Comparison of ENCODE assay signal across 8 cellular contexts in genomic region chr6:5398530-5398929, GRCh38.
DNase-seq lines count a peak whose midpoint lies in the region; ATAC-seq, FAIRE-seq and TF ChIP-seq lines count a peak whose summit lies in the region.

No MANE protein-coding gene starts in this region.

- no peak overlapping the region for H3K18ac ChIP-seq in H1 (ENCODE audit: extremely low read depth, low read length)

- no peaks in the 10 kb centered on the region for H3K27me3 Mint-ChIP-seq in activated naive CD4-positive, alpha-beta T cell treated with anti-CD3 and anti-CD28 coated beads, Interleukin-2, amount 10 ng/mL, durations not matched to agents 7 days and 5 days

- no peak overlapping the region for H2BK5ac ChIP-seq in H1 (ENCODE audit: low read depth, low read length)

- H4K91ac ChIP-seq in H1 (replicated peaks; ENCODE audit: insufficient read length, low read length), result no peak overlapping the region

- no peaks in the 10 kb centered on the region for H3K9me3 ChIP-seq in H1 (ENCODE audit: insufficient read depth in 2 of 2, low read depth in 1 of 2, low read length in 1 of 2)

- WGBS in H1 (ENCODE audit: extremely low coverage in 1 of 2, insufficient coverage in 1 of 2, insufficient read length in 1 of 2, insufficient replicate concordance in 2 of 2, low coverage in 1 of 2, low lambda C conversion rate in 2 of 2, missing lambda C conversion rate in 1 of 2), 2 experiments, result 47% methylated on average over 1 of the region's 1 CpG; no CpG with 5 or more reads in 1 of the 2 experiments

- H2BK120ac ChIP-seq in H1 (replicated peaks; ENCODE audit: low read depth, low read length), result no peak overlapping the region

- peaks cover 2% of the 10 kb centered on the region for H3K4me1 Mint-ChIP-seq in activated naive CD4-positive, alpha-beta T cell treated with anti-CD3 and anti-CD28 coated beads, Interleukin-2, amount 10 ng/mL, durations not matched to agents 7 days and 5 days

- H2AK5ac ChIP-seq in H1 (ENCODE audit: low read depth, low read length), result no peak overlapping the region

- TF ChIP-seq CTCF in H1 (IDR thresholded peaks at IDR 0.05; ENCODE audit: control extremely low read depth in 1 of 3, insufficient read depth in 1 of 3, low read depth in 1 of 3, low read length in 3 of 3), result peak in 2 of 3 experiments; percentile 3 to 50; a peak in 2 of 4 replicates

- no peak overlapping the region for H3K9ac ChIP-seq in H1 (replicated peaks in 1 of 4; ENCODE audit: extremely low read depth in 1 of 4, low read depth in 3 of 4, low read length in 3 of 4)

- H3K27ac Mint-ChIP-seq in activated naive CD4-positive, alpha-beta T cell treated with anti-CD3 and anti-CD28 coated beads, Interleukin-2, amount 10 ng/mL, durations not matched to agents 7 days and 5 days, result no peak overlapping the region

- DNase-seq in activated naive CD4-positive, alpha-beta T cell treated with Interleukin-2 at 50 U/mL for 16 hours, result peak; percentile 35
- no peak for DNase-seq in activated naive CD4-positive, alpha-beta T cell treated with anti-CD3 and anti-CD28 coated beads, Interleukin-2, amount 10 ng/mL, durations not matched to agents 7 days and 5 days
- DNase-seq in HS-5 (ENCODE audit: low read depth) (peak; percentile 41), RKO (ENCODE audit: low spot score) (peak; percentile 79), H1 (ENCODE audit: low read depth in 1 of 2, low spot score in 2 of 2) (no peak), pons (ENCODE audit: low spot score) (peak; percentile 38)

- no peaks in the 10 kb centered on the region for H3K4me1 ChIP-seq in H1 (replicated peaks in 1 of 4; ENCODE audit: control insufficient read depth in 3 of 4, insufficient read depth in 4 of 4, low read length in 3 of 4)

- ATAC-seq in GM21717 (IDR thresholded peaks at IDR 0.05; ENCODE audit: unreplicated experiment) (no peak), GM18867 (IDR thresholded peaks at IDR 0.05; ENCODE audit: unreplicated experiment) (no peak)

- H2AFZ ChIP-seq in H1 (ENCODE audit: low read length), result no peak overlapping the region

- H4K5ac ChIP-seq in H1 (ENCODE audit: insufficient read length, low read depth, low read length), result no peak overlapping the region

- POLR2A ChIA-PET in H1 (lab: Charles Lee; ENCODE audit: partially characterized antibody), result no interaction called here

- H3K4me3 Mint-ChIP-seq in activated naive CD4-positive, alpha-beta T cell treated with anti-CD3 and anti-CD28 coated beads, Interleukin-2, amount 10 ng/mL, durations not matched to agents 7 days and 5 days, result no peak overlapping the region

- no peaks in the 10 kb centered on the region for H3K9me3 Mint-ChIP-seq in activated naive CD4-positive, alpha-beta T cell treated with anti-CD3 and anti-CD28 coated beads, Interleukin-2, amount 10 ng/mL, durations not matched to agents 7 days and 5 days

- no peak overlapping the region for H3K4me2 ChIP-seq in H1 (ENCODE audit: insufficient read depth in 1 of 2, low read depth in 2 of 2, low read length in 2 of 2)

- H3K36me3 ChIP-seq in H1 (ENCODE audit: control insufficient read depth in 2 of 4, insufficient read depth in 4 of 4, low read length in 3 of 4), result no peaks in the 10 kb centered on the region

- no peak overlapping the region for H2BK20ac ChIP-seq in H1 (ENCODE audit: low read length)

- no peak overlapping the region for H3K56ac ChIP-seq in H1 (replicated peaks; ENCODE audit: insufficient read length, low read depth, low read length)

- TF ChIP-seq POLR2A in H1 (IDR thresholded peaks at IDR 0.05; ENCODE audit: control extremely low read depth in 1 of 2, low read depth in 2 of 2, low read length in 2 of 2), result no peak

- H2BK12ac ChIP-seq in H1 (ENCODE audit: low read depth, low read length), result no peak overlapping the region

- no peak overlapping the region for H3K14ac ChIP-seq in H1 (ENCODE audit: insufficient read length)

- H3K23ac ChIP-seq in H1 (ENCODE audit: insufficient read length), result no peak overlapping the region

- no peak overlapping the region for H3K4me3 ChIP-seq in H1 (ENCODE audit: extremely low read depth in 1 of 4, insufficient read depth in 2 of 4, low read depth in 3 of 4, low read length in 4 of 4)

- FAIRE-seq in H1 (lab: Jason Lieb, UNC), result no peak

- no peaks in the 10 kb centered on the region for H3K27me3 ChIP-seq in H1 (replicated peaks in 1 of 4; ENCODE audit: control insufficient read depth in 3 of 4, extremely low read depth in 1 of 4, insufficient read depth in 3 of 4, low read length in 3 of 4)

- H3K79me1 ChIP-seq in H1 (ENCODE audit: low read depth, low read length), result no peaks in the 10 kb centered on the region; the same call in 1 of the 2 replicates

- TF ChIP-seq EP300 in H1 (IDR thresholded peaks at IDR 0.05; ENCODE audit: borderline replicate concordance in 1 of 2, low read depth in 2 of 2, low read length in 2 of 2), result no peak

- H3K27ac ChIP-seq in H1 (ENCODE audit: low read depth, low read length), result no peak overlapping the region

- no peaks in the 10 kb centered on the region; a peak in 1 of 4 replicates for H3K79me2 ChIP-seq in H1 (ENCODE audit: control insufficient read depth in 1 of 2, insufficient read depth in 2 of 2, low read length in 2 of 2)

- no peaks in the 10 kb centered on the region for H3K36me3 Mint-ChIP-seq in activated naive CD4-positive, alpha-beta T cell treated with anti-CD3 and anti-CD28 coated beads, Interleukin-2, amount 10 ng/mL, durations not matched to agents 7 days and 5 days

- H2BK15ac ChIP-seq in H1 (ENCODE audit: low read length), result no peak overlapping the region

- no peaks in the 10 kb centered on the region for H3K23me2 ChIP-seq in H1 (ENCODE audit: low read depth, low read length)

- H3K4ac ChIP-seq in H1 (replicated peaks; ENCODE audit: insufficient read length, low read depth, low read length), result no peak overlapping the region

- no peak overlapping the region for H4K8ac ChIP-seq in H1 (ENCODE audit: extremely low read depth, insufficient read depth, low read length)

- TF ChIP-seq RAD21 in H1 (IDR thresholded peaks at IDR 0.05 in 1 of 2, conservative IDR thresholded peaks at IDR 0.05 in 1 of 2; ENCODE audit: low read depth in 2 of 2, low read length in 2 of 2), result peak in 1 of 2 experiments; percentile 36; a peak in 2 of 4 replicates

- CTCF ChIA-PET in activated naive CD4-positive, alpha-beta T cell treated with anti-CD3 and anti-CD28 coated beads, Interleukin-2, amount 10 ng/mL, durations not matched to agents 7 days and 5 days (lab: Charles Lee), result interaction anchor here (0.6 to 1.0 kb wide), 5 partner anchors 10 to 255 kb away, joined by 3 to 5 read pairs (median 3); partner anchors contain the start of genes FARS2 and LYRM4
- CTCF ChIA-PET in H1 (lab: Charles Lee; ENCODE audit: partially characterized antibody), result interaction anchor here (0.6 kb wide), 2 partner anchors 11 to 430 kb away, joined by 3 read pairs; no protein-coding TSS in a partner anchor

- H4K20me1 ChIP-seq in H1 (replicated peaks in 1 of 2; ENCODE audit: control insufficient read depth in 1 of 2, insufficient read depth in 2 of 2, low read length in 2 of 2), result peaks cover 0 to 4% of the 10 kb centered on the region in 2 experiments

TF ChIP-seq in H1, 55 proteins besides CTCF, POLR2A, EP300 and RAD21:
- TF ChIP-seq RFX5 (IDR thresholded peaks at IDR 0.05; ENCODE audit: borderline replicate concordance, low read depth, low read length) (no peak), POLR2AphosphoS5 (IDR thresholded peaks at IDR 0.05; ENCODE audit: low read depth, low read length) (no peak), ATF2 (IDR thresholded peaks at IDR 0.05; ENCODE audit: low read length) (no peak), BRCA1 (IDR thresholded peaks at IDR 0.05; ENCODE audit: low read depth, low read length) (no peak), SRF (IDR thresholded peaks at IDR 0.05; ENCODE audit: low read depth, low read length) (no peak), TBP (IDR thresholded peaks at IDR 0.05; ENCODE audit: low read depth, low read length) (no peak), ATF3 (IDR thresholded peaks at IDR 0.05; ENCODE audit: insufficient read depth, low read depth, low read length) (no peak), BCL11A (IDR thresholded peaks at IDR 0.05; ENCODE audit: low read depth in 2 of 2, low read length in 2 of 2) (no peak), NANOG (IDR thresholded peaks at IDR 0.05; ENCODE audit: insufficient read depth, low read depth, low read length, poor library complexity, severe bottlenecking) (no peak), E2F6 (IDR thresholded peaks at IDR 0.05) (no peak)

Comparison
In these comparisons a context has a peak if more than half of its experiments do, and no peak if none do; other contexts are left out.
1. DNase-seq: peak in activated naive CD4-positive, alpha-beta T cell treated with Interleukin-2 at 50 U/mL for 16 hours (single experiment), HS-5 (single experiment), RKO (single experiment) and pons (single experiment); none in activated naive CD4-positive, alpha-beta T cell treated with anti-CD3 and anti-CD28 coated beads, Interleukin-2, amount 10 ng/mL, durations not matched to agents 7 days and 5 days (single experiment) and H1 (0 of 2).